ENCODE assay signal across 8 cellular contexts in the genomic region with DNA sequence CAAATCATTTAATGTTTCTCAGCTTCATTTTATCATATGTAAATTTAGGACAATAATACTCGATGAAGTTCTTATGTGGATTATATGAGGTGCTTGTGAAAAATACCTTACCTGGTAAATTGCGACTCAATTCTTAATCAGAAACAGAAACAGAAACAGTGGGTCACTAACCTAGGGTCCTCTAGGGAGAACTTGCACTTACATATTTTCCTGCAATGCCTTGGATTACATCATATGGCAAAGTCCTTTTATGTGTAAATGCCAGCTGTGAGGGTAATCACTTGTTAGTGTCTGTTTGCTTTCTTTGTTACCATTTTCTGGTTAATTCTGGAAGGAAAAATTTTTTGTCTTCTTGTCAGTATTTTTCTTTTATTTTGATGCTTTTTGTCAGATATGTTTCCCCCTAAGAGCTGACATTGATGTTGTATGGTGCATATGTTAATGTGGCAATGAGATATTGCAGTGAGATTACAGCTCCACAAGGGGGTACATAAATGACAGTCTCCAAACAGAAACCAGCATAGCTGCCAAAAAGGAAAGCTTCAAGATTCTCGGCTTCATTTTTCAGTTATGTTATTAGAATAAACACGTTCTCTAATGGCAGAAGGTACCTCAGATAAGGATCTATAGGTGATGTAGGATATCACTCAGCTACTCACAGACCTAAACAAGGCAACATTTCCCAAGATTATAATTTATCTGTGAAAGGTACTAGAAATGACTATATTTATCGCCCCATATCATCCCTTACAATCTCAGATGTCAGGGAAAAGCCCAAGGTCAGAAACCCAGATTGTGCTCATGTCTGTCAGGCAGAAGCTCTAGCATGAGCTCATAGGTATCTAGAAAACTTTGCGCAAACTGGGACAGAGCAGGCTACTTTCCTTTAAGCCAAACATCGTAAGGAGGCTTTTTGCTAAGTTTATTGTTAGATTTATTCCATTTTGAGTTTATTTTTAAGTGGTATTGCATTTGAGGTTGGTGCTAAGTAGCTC.
A peak's percentile ranks its signal among the peaks of the same experiment; 100 is the strongest.
DNase-seq lines count a peak whose midpoint lies in the region; ATAC-seq and TF ChIP-seq lines count a peak whose summit lies in the region.

No MANE protein-coding gene starts in this region.

- intact Hi-C loops in gastrocnemius medialis (cut with DNase I; ENCODE audit: low total_unique reads), result no loop called here

- in situ Hi-C loops in gastrocnemius medialis (cut with MboI; ENCODE audit: low sequenced_read_pairs in 4 of 4), result no loop called here

- DNase-seq in AG10803 (ENCODE audit: low read depth), result peak; percentile 16
- DNase-seq in choroid plexus epithelial cell (ENCODE audit: low read depth), result peak; percentile 67
- DNase-seq in A172 (ENCODE audit: low spot score), result no peak
- DNase-seq in SHP77 treated with DMSO at 0.1 percent for 48 hours (lab: John Stamatoyannopoulos, UW), result no peak
- no peak for DNase-seq in gastrocnemius medialis

- no peaks in the 10 kb centered on the region for H3K36me3 ChIP-seq in gastrocnemius medialis

- H3K4me3 ChIP-seq in AG10803 (ENCODE audit: low read length) (no peak overlapping the region), choroid plexus epithelial cell (ENCODE audit: low read depth, low read length) (no peak overlapping the region), gastrocnemius medialis (no peak overlapping the region)

- TF ChIP-seq CTCF in AG10803 (conservative IDR thresholded peaks at IDR 0.05; ENCODE audit: low read length) (peak; percentile 40), choroid plexus epithelial cell (conservative IDR thresholded peaks at IDR 0.05; ENCODE audit: low read depth, low read length) (peak; percentile 51), gastrocnemius medialis (IDR thresholded peaks at IDR 0.05 in 4 of 5, conservative IDR thresholded peaks at IDR 0.05 in 1 of 5) (no peak)

- H3K27ac ChIP-seq in gastrocnemius medialis, result no peak overlapping the region

- H3K9me3 ChIP-seq in gastrocnemius medialis, result no peaks in the 10 kb centered on the region

- no peaks in the 10 kb centered on the region for H3K4me1 ChIP-seq in gastrocnemius medialis

- TF ChIP-seq POLR2A in gastrocnemius medialis (IDR thresholded peaks at IDR 0.05), result no peak

- no peaks in the 10 kb centered on the region for H3K27me3 ChIP-seq in gastrocnemius medialis

- ATAC-seq in GM19395 (IDR thresholded peaks at IDR 0.05; ENCODE audit: unreplicated experiment), result peak; percentile 88
- peak; percentile 63 for ATAC-seq in HG03460 (IDR thresholded peaks at IDR 0.05; ENCODE audit: unreplicated experiment)
- ATAC-seq in GM19467 (IDR thresholded peaks at IDR 0.05; ENCODE audit: unreplicated experiment), result no peak
- no peak for ATAC-seq in gastrocnemius medialis

Comparison
In these comparisons a context has a peak if more than half of its experiments do, and no peak if none do; other contexts are left out.
1. DNase-seq: peak in AG10803 (single experiment) and choroid plexus epithelial cell (single experiment); none in A172 (single experiment), SHP77 treated with DMSO at 0.1 percent for 48 hours (single experiment) and gastrocnemius medialis (0 of 2).
2. CTCF ChIP-seq: peak in AG10803 (single experiment) and choroid plexus epithelial cell (single experiment); none in gastrocnemius medialis (0 of 5).
3. ATAC-seq: peak in GM19395 (single experiment) and HG03460 (single experiment); none in GM19467 (single experiment) and gastrocnemius medialis (0 of 2).